ENCODE assay signal across 10 cellular contexts in genomic region chr10:80487791-80488538, GRCh38. TPM values are rescaled to one million over a fixed set of nuclear protein-coding genes. Genes with fewer than 3 reads are reported as not detected.
DNase-seq lines count a peak whose midpoint lies in the region; ATAC-seq, FAIRE-seq and TF ChIP-seq lines count a peak whose summit lies in the region.
"Had no signal": no experiment of that assay in that cellular context is flagged by ENCODE, and none has a peak within 500 bp of the region (broad histone marks: within the 10 kb centered on the region; RNA-seq: fewer than 3 reads in every experiment).

No MANE protein-coding gene starts in this region.

- H3K4me1 ChIP-seq in HepG2 (ENCODE audit: insufficient read depth, low read length), result peaks cover 100% of the 10 kb centered on the region
- H3K4me1 ChIP-seq in transverse colon, result peaks cover 7 to 72% (median 24%) of the 10 kb centered on the region in 4 donors

- H3K27me3 Mint-ChIP-seq in activated T-helper 17 cell treated with anti-CD3 and anti-CD28 coated beads, Interleukin-2, amount 50 U/mL, for 72 hours, result no peaks in the 10 kb centered on the region

- no peak overlapping the region for H3K4me2 ChIP-seq in HepG2 (ENCODE audit: low read depth, low read length)

- 98% methylated on average over 8 of the region's 14 CpGs for WGBS in HepG2 (ENCODE audit: low lambda C conversion rate)
- WGBS in transverse colon (ENCODE audit: low coverage in 1 of 2), 2 donors, result 91 to 100% methylated on average over 5 to 14 of the region's 14 CpGs

- H3K27ac ChIP-seq in HepG2 (ENCODE audit: extremely low read length, insufficient read depth, low read length) (peak overlapping the region; percentile 36), transverse colon (peak overlapping the region; percentile 6 to 53 (median 28))

- peaks cover 86% of the 10 kb centered on the region for H3K36me3 Mint-ChIP-seq in activated T-helper 17 cell treated with anti-CD3 and anti-CD28 coated beads, Interleukin-2, amount 50 U/mL, for 72 hours (ENCODE audit: low read depth)

- no TSS peak for BruUV-seq in HepG2 (replicated peaks; lab: Mats Ljungman, UMichigan)

- CTCF ChIA-PET in HepG2 (lab: Yijun Ruan, JAX; ENCODE audit: low intra/inter-chr PET ratio, low total read pairs), result no interaction called here

- no peak overlapping the region for H3K9ac ChIP-seq in HepG2 (ENCODE audit: insufficient read depth, low read depth, low read length)

- no peak for TF ChIP-seq CTCF in HepG2 (CRISPR knock-in tag; IDR thresholded peaks at IDR 0.05)
- no peak for TF ChIP-seq CTCF in transverse colon (IDR thresholded peaks at IDR 0.05)

- peak overlapping the region; percentile 65 for H3K4me3 Mint-ChIP-seq in activated T-helper 17 cell treated with anti-CD3 and anti-CD28 coated beads, Interleukin-2, amount 50 U/mL, for 72 hours

- peaks cover 73% of the 10 kb centered on the region for H3K4me1 Mint-ChIP-seq in activated T-helper 17 cell treated with anti-CD3 and anti-CD28 coated beads, Interleukin-2, amount 50 U/mL, for 72 hours

- intact Hi-C loops in HepG2 (cut with micrococcal nuclease; ENCODE audit: unreplicated experiment), result no loop called here
- intact Hi-C loops in transverse colon (cut with DNase I; ENCODE audit: low total_unique reads), result no loop called here

- H3K36me3 ChIP-seq in HepG2 (replicated peaks in 1 of 2; ENCODE audit: control insufficient read depth in 1 of 2, insufficient read depth in 2 of 2, low read length in 2 of 2) (peaks cover 13 to 30% of the 10 kb centered on the region in 2 experiments), transverse colon (peaks cover 0 to 6% (median 0%) of the 10 kb centered on the region in 4 donors)

- H3K4me3 ChIP-seq in HepG2 (replicated peaks in 1 of 3; ENCODE audit: insufficient read depth in 1 of 3, low read depth in 2 of 3, low read length in 3 of 3), result no peak overlapping the region
- no peak overlapping the region for H3K4me3 ChIP-seq in transverse colon

- FAIRE-seq in HepG2 (lab: Jason Lieb, UNC) (no peak), GM12892 (lab: Jason Lieb, UNC) (no peak)

- H3K9me3 Mint-ChIP-seq in activated T-helper 17 cell treated with anti-CD3 and anti-CD28 coated beads, Interleukin-2, amount 50 U/mL, for 72 hours, result no peaks in the 10 kb centered on the region

- H2AFZ ChIP-seq in HepG2 (ENCODE audit: low read length), result no peak overlapping the region

- peaks cover 90% of the 10 kb centered on the region for H3K79me2 ChIP-seq in HepG2 (ENCODE audit: insufficient read depth, low read length)

- no peak for TF ChIP-seq RAD21 in HepG2 (CRISPR knock-in tag; IDR thresholded peaks at IDR 0.05)

- POLR2A ChIA-PET in HepG2 (lab: Yijun Ruan, JAX), result interaction anchor here (1.0 to 2.3 kb wide), 4 partner anchors 11 to 35 kb away, joined by 3 to 9 read pairs (median 3); no protein-coding TSS in a partner anchor

- TF ChIP-seq POLR2A in HepG2 (IDR thresholded peaks at IDR 0.05; ENCODE audit: insufficient read depth in 1 of 2, low read depth in 2 of 2, low read length in 2 of 2), result no peak
- TF ChIP-seq POLR2A in transverse colon (IDR thresholded peaks at IDR 0.05), result no peak
- TF ChIP-seq POLR2A in GM12892 (IDR thresholded peaks at IDR 0.05; ENCODE audit: low read depth, low read length), result no peak

- TF ChIP-seq EP300 in HepG2 (IDR thresholded peaks at IDR 0.05; ENCODE audit: low read depth in 2 of 2, low read length in 2 of 2), result no peak
- no peak for TF ChIP-seq EP300 in HepG2 (CRISPR knock-in tag; IDR thresholded peaks at IDR 0.05; ENCODE audit: borderline replicate concordance)
- no peak for TF ChIP-seq EP300 in transverse colon (IDR thresholded peaks at IDR 0.05; ENCODE audit: low read depth)

- in situ Hi-C loops in HepG2 (cut with HindIII; ENCODE audit: extremely low pct_ligation_motif_present, low pct_unique_long_range_greater_than_20kb), result no loop called here
- in situ Hi-C loops in transverse colon (cut with MboI; ENCODE audit: low pct_ligation_motif_present in 1 of 4, low pct_unique_long_range_greater_than_20kb in 1 of 4, low sequenced_read_pairs in 3 of 4), result no loop called here

- ATAC-seq in activated T-helper 17 cell treated with anti-CD3 and anti-CD28 coated beads, Interleukin-2, amount 50 U/mL, for 72 hours (replicated peaks), result peak; percentile 57
- ATAC-seq in HepG2 (no peak), HG03378 (IDR thresholded peaks at IDR 0.05; ENCODE audit: unreplicated experiment) (no peak)

- H3K9me3 ChIP-seq in HepG2 (ENCODE audit: low read length) (no peaks in the 10 kb centered on the region), transverse colon (no peaks in the 10 kb centered on the region)

- no peaks in the 10 kb centered on the region; the same call in none of the 2 replicates for H4K20me1 ChIP-seq in HepG2 (ENCODE audit: insufficient read depth, low read length)

- peak overlapping the region; percentile 64 for H3K27ac Mint-ChIP-seq in activated T-helper 17 cell treated with anti-CD3 and anti-CD28 coated beads, Interleukin-2, amount 50 U/mL, for 72 hours

- H3K27me3 ChIP-seq in HepG2 (ENCODE audit: control insufficient read depth in 1 of 2, insufficient read depth in 2 of 2, low read length in 2 of 2) (no peaks in the 10 kb centered on the region), transverse colon (no peaks in the 10 kb centered on the region)

- peak; percentile 60 for DNase-seq in activated naive CD4-positive, alpha-beta T cell treated with Interleukin-2 at 50 U/mL for 16 hours
- no peak for DNase-seq in activated naive CD4-positive, alpha-beta T cell treated with anti-CD3 and anti-CD28 coated beads, Interleukin-2, amount 50 U/mL, for 16 hours
- DNase-seq in HepG2 (ENCODE audit: low spot score), result no peak
- DNase-seq in transverse colon, result peak; percentile 51
- DNase-seq in kidney glomerular epithelial cell (lab: John Stamatoyannopoulos, UW), result no peak
- no peak for DNase-seq in GM12892 (ENCODE audit: insufficient read length)

RNA-seq across cellular contexts. Expression of gene TSPAN14, which starts 33.9 kb away (rescaled TPM):
- total RNA-seq in activated T-helper 17 cell treated with anti-CD3 and anti-CD28 coated beads, Interleukin-2, amount 50 U/mL, for 72 hours, result 10 to 100 TPM; 61.9 to 64.5 TPM
- 17.4 and 24.1 TPM in 2 replicates for total RNA-seq in HepG2 (2016; rRNA removed; fragmentation: Illumina TruSeq; extraction: Trizol)
- total RNA-seq in HepG2 (2016; cell fraction: cytosol; rRNA removed; fragmentation: Illumina TruSeq; extraction: Trizol; ENCODE audit: low read depth), result 5.0 and 6.4 TPM in 2 replicates
- 16.0 and 24.8 TPM in 2 replicates for total RNA-seq in HepG2 (2016; cell fraction: insoluble cytoplasmic fraction; rRNA removed; fragmentation: Illumina TruSeq; extraction: Trizol)
- 15.7 and 18.1 TPM in 2 replicates for total RNA-seq in HepG2 (2016; cell fraction: membrane; rRNA removed; fragmentation: Illumina TruSeq; extraction: Trizol)
- total RNA-seq in HepG2 (2016; cell fraction: nucleus; rRNA removed; fragmentation: Illumina TruSeq; extraction: Trizol), result 28.9 and 38.5 TPM in 2 replicates
- 73.8 and 80.6 TPM in 2 replicates for polyA plus RNA-seq in HepG2 (2011; rRNA removed)
- polyA plus RNA-seq in HepG2 (2011; cell fraction: cytosol; rRNA removed), result 66.9 and 68.7 TPM in 2 replicates
- 64.3 and 75.0 TPM in 2 replicates for polyA plus RNA-seq in HepG2 (2011; cell fraction: nucleus; rRNA removed)
- polyA plus RNA-seq in HepG2 (2012), result 36.4 and 39.6 TPM in 2 replicates
- 6.7 and 7.8 TPM in 2 replicates for polyA plus RNA-seq in HepG2 (2016; cell fraction: cytosol; fragmentation: Illumina TruSeq; extraction: Trizol; ENCODE audit: low read depth)
- 19.6 and 25.9 TPM in 2 replicates for polyA plus RNA-seq in HepG2 (2016; cell fraction: insoluble cytoplasmic fraction; fragmentation: Illumina TruSeq; extraction: Trizol; ENCODE audit: low read depth)
- 15.4 and 16.2 TPM in 2 replicates for polyA plus RNA-seq in HepG2 (2016; cell fraction: membrane; fragmentation: Illumina TruSeq; extraction: Trizol; ENCODE audit: low read depth)
- polyA plus RNA-seq in HepG2 (2016; cell fraction: nucleus; fragmentation: Illumina TruSeq; extraction: Trizol; ENCODE audit: insufficient read depth, low read depth), result 59.1 and 62.2 TPM in 2 replicates
- 22.0 and 139 TPM in 2 replicates for polyA minus RNA-seq in HepG2 (2011; rRNA and poly(A)+ RNA removed; ENCODE audit: low replicate concordance)
- polyA minus RNA-seq in HepG2 (2011; cell fraction: cytosol; rRNA and poly(A)+ RNA removed), result 48.1 and 54.0 TPM in 2 replicates
- polyA minus RNA-seq in HepG2 (2011; cell fraction: nucleus; rRNA and poly(A)+ RNA removed), result 39.9 and 48.0 TPM in 2 replicates
- 10 to 100 TPM; 18.9 to 72.9 (median 55.8) TPM for total RNA-seq in transverse colon
- 12.1 TPM for polyA plus RNA-seq in GM12892 (2012; ENCODE audit: missing spikeins)

RNA-seq across cellular contexts. Expression of gene SH2D4B, which starts 49.7 kb away (rescaled TPM):
- total RNA-seq in activated T-helper 17 cell treated with anti-CD3 and anti-CD28 coated beads, Interleukin-2, amount 50 U/mL, for 72 hours, result under 1 TPM; 0.11 to 0.32 TPM
- not detected in 2 replicates for total RNA-seq in HepG2 (2016; rRNA removed; fragmentation: Illumina TruSeq; extraction: Trizol)
- total RNA-seq in HepG2 (2016; cell fraction: cytosol; rRNA removed; fragmentation: Illumina TruSeq; extraction: Trizol; ENCODE audit: low read depth), result 0.09 TPM in 1 of 2 replicates, not detected in the other
- not detected in 2 replicates for total RNA-seq in HepG2 (2016; cell fraction: insoluble cytoplasmic fraction; rRNA removed; fragmentation: Illumina TruSeq; extraction: Trizol)
- not detected in 2 replicates for total RNA-seq in HepG2 (2016; cell fraction: membrane; rRNA removed; fragmentation: Illumina TruSeq; extraction: Trizol)
- 0.09 TPM in 1 of 2 replicates, not detected in the other for total RNA-seq in HepG2 (2016; cell fraction: nucleus; rRNA removed; fragmentation: Illumina TruSeq; extraction: Trizol)
- polyA plus RNA-seq in HepG2 (2011; rRNA removed), result not detected in 2 replicates
- not detected in 2 replicates for polyA plus RNA-seq in HepG2 (2011; cell fraction: cytosol; rRNA removed)
- 0.03 TPM in 1 of 2 replicates, not detected in the other for polyA plus RNA-seq in HepG2 (2011; cell fraction: nucleus; rRNA removed)
- not detected in 2 replicates for polyA plus RNA-seq in HepG2 (2012)
- not detected in 2 replicates for polyA plus RNA-seq in HepG2 (2016; cell fraction: cytosol; fragmentation: Illumina TruSeq; extraction: Trizol; ENCODE audit: low read depth)
- polyA plus RNA-seq in HepG2 (2016; cell fraction: insoluble cytoplasmic fraction; fragmentation: Illumina TruSeq; extraction: Trizol; ENCODE audit: low read depth), result not detected in 2 replicates
- polyA plus RNA-seq in HepG2 (2016; cell fraction: membrane; fragmentation: Illumina TruSeq; extraction: Trizol; ENCODE audit: low read depth), result not detected in 2 replicates
- polyA plus RNA-seq in HepG2 (2016; cell fraction: nucleus; fragmentation: Illumina TruSeq; extraction: Trizol; ENCODE audit: insufficient read depth, low read depth), result not detected in 2 replicates
- polyA minus RNA-seq in HepG2 (2011; rRNA and poly(A)+ RNA removed; ENCODE audit: low replicate concordance), result 0.04 and 0.12 TPM in 2 replicates
- polyA minus RNA-seq in HepG2 (2011; cell fraction: cytosol; rRNA and poly(A)+ RNA removed), result not detected in 2 replicates
- not detected in 2 replicates for polyA minus RNA-seq in HepG2 (2011; cell fraction: nucleus; rRNA and poly(A)+ RNA removed)
- total RNA-seq in transverse colon, result under 1 TPM in 1 of 4 donors, not detected in 3; 0.32 TPM
- polyA plus RNA-seq in GM12892 (2012; ENCODE audit: missing spikeins), result 0.13 TPM
- total RNA-seq: kidney epithelial cell had no signal
- polyA plus RNA-seq: AG04450 had no signal

Comparison
In these comparisons a context has a peak if more than half of its experiments do, and no peak if none do; other contexts are left out.
1. DNase-seq: peak in activated naive CD4-positive, alpha-beta T cell treated with Interleukin-2 at 50 U/mL for 16 hours (single experiment) and transverse colon (single experiment); none in activated naive CD4-positive, alpha-beta T cell treated with anti-CD3 and anti-CD28 coated beads, Interleukin-2, amount 50 U/mL, for 16 hours (single experiment), HepG2 (single experiment), kidney glomerular epithelial cell (single experiment) and GM12892 (single experiment).